Comparison of ENCODE assay signal across 11 cellular contexts in genomic region chr11:2987881-2988280, GRCh38. TPM values are rescaled to one million over a fixed set of nuclear protein-coding genes. Genes with fewer than 3 reads are reported as not detected.
DNase-seq lines count a peak whose midpoint lies in the region; ATAC-seq, FAIRE-seq and TF ChIP-seq lines count a peak whose summit lies in the region.
"Had no signal": no experiment of that assay in that cellular context is flagged by ENCODE, and none has a peak within 500 bp of the region (broad histone marks: within the 10 kb centered on the region; RNA-seq: fewer than 3 reads in every experiment).

No MANE protein-coding gene starts in this region.

- no peak for TF ChIP-seq POLR2A in A549 (IDR thresholded peaks at IDR 0.05; ENCODE audit: low read length)
- TF ChIP-seq POLR2A in Peyer's patch (IDR thresholded peaks at IDR 0.05): no peak
- no peak for TF ChIP-seq POLR2A in K562 (conservative IDR thresholded peaks at IDR 0.05)

- intact Hi-C loops in K562 (cut with micrococcal nuclease): no loop called here

- H4K20me1 ChIP-seq in K562 (replicated peaks; ENCODE audit: control insufficient read depth, insufficient read depth, low read length): peaks cover 46% of the 10 kb centered on the region

- no peaks in the 10 kb centered on the region for H3K36me3 ChIP-seq in Peyer's patch
- peaks cover 63% of the 10 kb centered on the region for H3K36me3 ChIP-seq in K562 (ENCODE audit: control insufficient read depth, insufficient read depth, low read length)
- peaks cover 16% of the 10 kb centered on the region for H3K36me3 ChIP-seq in HAP-1 (replicated peaks)
- H3K36me3 ChIP-seq: left ventricle myocardium inferior had no signal

- peaks cover 94% of the 10 kb centered on the region for H3K79me2 ChIP-seq in K562 (ENCODE audit: control insufficient read depth, insufficient read depth, low read length)

- peak overlapping the region in 1 of 2 experiments; percentile 78; a peak in 2 of 4 replicates for H3K9ac ChIP-seq in K562 (ENCODE audit: insufficient read depth in 1 of 2, low read depth in 2 of 2, low read length in 2 of 2)

- TF ChIP-seq EP300 in A549 (IDR thresholded peaks at IDR 0.05): no peak
- TF ChIP-seq EP300 in K562 (IDR thresholded peaks at IDR 0.05; ENCODE audit: low read length): no peak

- BruUV-seq in K562 (replicated peaks; lab: Mats Ljungman, UMichigan): no TSS peak

- TF ChIP-seq CTCF in A549 (IDR thresholded peaks at IDR 0.05): no peak
- no peak for TF ChIP-seq CTCF in Peyer's patch (IDR thresholded peaks at IDR 0.05)
- no peak for TF ChIP-seq CTCF in K562 (IDR thresholded peaks at IDR 0.05 in 2 of 3, conservative IDR thresholded peaks at IDR 0.05 in 1 of 3; ENCODE audit: insufficient read depth in 2 of 3, low read depth in 1 of 3, low read length in 3 of 3)

- 72% methylated on average over 5 of the region's 5 CpGs for WGBS in A549 (ENCODE audit: missing lambda C conversion rate)
- 47% methylated on average over 5 of the region's 5 CpGs for WGBS in K562 (ENCODE audit: insufficient coverage, low coverage, missing lambda C conversion rate)

- FAIRE-seq in A549 (lab: Jason Lieb, UNC): no peak
- no peak for FAIRE-seq in K562 (lab: Jason Lieb, UNC)
- FAIRE-seq: H54 had no signal

- ATAC-seq in A549: no peak
- ATAC-seq in K562: no peak
- ATAC-seq in naive B cell (ENCODE audit: low read depth in 2 of 2): no peak
- no peak for ATAC-seq in HG02884 (IDR thresholded peaks at IDR 0.05; ENCODE audit: unreplicated experiment)
- ATAC-seq in GM19351 (IDR thresholded peaks at IDR 0.05; ENCODE audit: unreplicated experiment): no peak

- H3K4me3 ChIP-seq in A549 (no peak overlapping the region), Peyer's patch (peak overlapping the region in 3 of 4 donors; percentile 21 to 98 (median 90)), K562 (no peak overlapping the region), HAP-1 (no peak overlapping the region)

- peaks cover 2% of the 10 kb centered on the region for H3K9me1 ChIP-seq in K562 (ENCODE audit: control insufficient read depth, insufficient read depth, low read length)

- peaks cover 40 to 72% (median 69%) of the 10 kb centered on the region in 3 donors for H3K4me1 Mint-ChIP-seq in naive B cell

- no peaks in the 10 kb centered on the region for H3K9me3 ChIP-seq in A549
- no peaks in the 10 kb centered on the region for H3K9me3 ChIP-seq in Peyer's patch
- H3K9me3 ChIP-seq in K562 (replicated peaks; ENCODE audit: control insufficient read depth, insufficient read depth, low read depth, low read length): no peaks in the 10 kb centered on the region
- H3K9me3 ChIP-seq in HAP-1: no peaks in the 10 kb centered on the region
- H3K9me3 ChIP-seq: left ventricle myocardium inferior had no signal

- peaks cover 4 to 7% of the 10 kb centered on the region in 2 donors for H3K36me3 Mint-ChIP-seq in naive B cell

- H3K27ac ChIP-seq in A549 (peak overlapping the region in 1 of 2 experiments; percentile 50; a peak in 4 of 6 replicates), Peyer's patch (peak overlapping the region; percentile 98 to 99 (median 98)), K562 (ENCODE audit: extremely low read depth, low read depth, low read length) (peak overlapping the region; percentile 61; the same call in 2 of the 3 replicates)
- H3K27ac ChIP-seq: left ventricle myocardium inferior had no signal

- H3K4me2 ChIP-seq in A549 (peak overlapping the region; percentile 96), K562 (ENCODE audit: insufficient read depth, low read length) (peak overlapping the region; percentile 93)

- CTCF ChIA-PET in A549 (lab: Yijun Ruan, JAX): interaction anchor here (1.0 to 2.5 kb wide), 4 partner anchors 10 to 104 kb away, joined by 4 to 10 read pairs (median 4); no protein-coding TSS in a partner anchor
- CTCF ChIA-PET in K562 (lab: Yijun Ruan, JAX; ENCODE audit: low intra/inter-chr PET ratio): no interaction called here

- H3K9me3 Mint-ChIP-seq in naive B cell: no peaks in the 10 kb centered on the region

- TF ChIP-seq RAD21 in A549 (conservative IDR thresholded peaks at IDR 0.05 in 1 of 2, IDR thresholded peaks at IDR 0.05 in 1 of 2): no peak
- no peak for TF ChIP-seq RAD21 in K562 (CRISPR knock-in tag; conservative IDR thresholded peaks at IDR 0.05 in 1 of 2, IDR thresholded peaks at IDR 0.05 in 1 of 2)

- POLR2A ChIA-PET in A549 (lab: Yijun Ruan, JAX): no interaction called here
- POLR2A ChIA-PET in K562 (lab: Yijun Ruan, JAX): interaction anchor here (1.9 kb wide), 1 partner anchor 12 kb away, joined by 5 read pairs; no protein-coding TSS in a partner anchor

- H3K27ac Mint-ChIP-seq in naive B cell: peak overlapping the region in 4 of 6 donors; percentile 9 to 75 (median 55)

- H3K4me3 Mint-ChIP-seq in naive B cell: peak overlapping the region in 7 of 8 donors; percentile 1 to 96 (median 19)

- H2AFZ ChIP-seq in K562 (ENCODE audit: low read depth, low read length): no peak overlapping the region

- in situ Hi-C loops in K562 (cut with MboI) (no loop called here), HAP-1 (cut with MboI; ENCODE audit: low sequenced_read_pairs) (no loop called here)

- H3K27me3 ChIP-seq in Peyer's patch: no peaks in the 10 kb centered on the region
- no peaks in the 10 kb centered on the region for H3K27me3 ChIP-seq in K562 (ENCODE audit: control insufficient read depth in 2 of 2, insufficient read depth in 2 of 2, low read length in 2 of 2)
- no peaks in the 10 kb centered on the region for H3K27me3 ChIP-seq in HAP-1 (ENCODE audit: low read depth)

- DNase-seq in A549 (ENCODE audit: low read depth in 1 of 2, low spot score in 1 of 2) (no peak), Peyer's patch (no peak), K562 (ENCODE audit: extremely low read depth in 1 of 4, low spot score in 3 of 4) (no peak), naive B cell (no peak), SIG-M5 treated with dmso at 0.1 percent for 504 hours (lab: John Stamatoyannopoulos, UW; ENCODE audit: unreplicated experiment) (no peak), HAP-1 (ENCODE audit: low spot score in 2 of 2) (no peak)
- DNase-seq: left ventricle myocardium inferior, NCI-H1930 had no signal

- H3K4me1 ChIP-seq in A549 (peaks cover 26% of the 10 kb centered on the region), Peyer's patch (peaks cover 3 to 45% (median 11%) of the 10 kb centered on the region in 4 donors), K562 (replicated peaks in 1 of 2; ENCODE audit: control insufficient read depth in 2 of 2, insufficient read depth in 2 of 2, low read length in 2 of 2) (peaks cover 6 to 10% of the 10 kb centered on the region in 2 experiments; a peak in 4 of 5 replicates), HAP-1 (peaks cover 12% of the 10 kb centered on the region)

- H3K27me3 Mint-ChIP-seq in naive B cell: no peaks in the 10 kb centered on the region

RNA-seq across cellular contexts. Expression of gene NAP1L4, which starts 4.2 kb away (rescaled TPM):
- polyA plus RNA-seq in A549 (2011; rRNA removed) (128 and 148 TPM in 2 replicates), A549 (2017; fragmentation: RNase III; extraction: RNeasy Plus Mini Kit Qiagen cat#74134 plus additional on column Dnase treatment) (129 to 134 TPM (median 132 TPM) in 3 replicates), K562 (2011; rRNA removed) (145 and 176 TPM in 2 replicates), K562 (2014; fragmentation: Illumina TruSeq; extraction: Trizol) (154 and 184 TPM in 2 replicates), K562 (2014; fragmentation: Nextera tagmentation; extraction: Ambion mirVana) (10 to 100 TPM; 34.1 to 50.7 TPM), K562 (2014; rRNA removed) (221 and 244 TPM in 2 replicates), naive B cell (ENCODE audit: low read depth in 6 of 6) (10 to 100 TPM; 57.8 to 78.2 (median 65.1) TPM)
- 73.9 and 95.8 TPM in 2 replicates for polyA plus RNA-seq in A549 (2012; cell fraction: cytosol; rRNA removed)
- 97.5 and 143 TPM in 2 replicates for polyA plus RNA-seq in A549 (2012; cell fraction: nucleus; rRNA removed)
- polyA minus RNA-seq in A549 (2011; rRNA and poly(A)+ RNA removed): 52.9 and 61.4 TPM in 2 replicates
- total RNA-seq in Peyer's patch (100 to 1,000 TPM in 3 of 4 donors, 10 to 100 TPM in 1; 87.6 to 177 (median 119) TPM), K562 (2014; rRNA removed) (217 and 237 TPM in 2 replicates), K562 (2014; rRNA removed; fragmentation: Illumina TruSeq; extraction: Trizol) (179 and 210 TPM in 2 replicates), K562 (2015; rRNA removed; fragmentation: Illumina TruSeq; extraction: Trizol) (145 and 153 TPM in 2 replicates), K562 (2021) (167 and 180 TPM in 2 replicates)
- total RNA-seq in K562 (2011; cell fraction: chromatin; rRNA removed; ENCODE audit: low replicate concordance): 200 and 559 TPM in 2 replicates
- 89.9 and 105 TPM in 2 replicates for total RNA-seq in K562 (2011; cell fraction: nucleolus; rRNA removed)
- total RNA-seq in K562 (2011; cell fraction: nucleoplasm; rRNA removed): 185 and 193 TPM in 2 replicates
- polyA plus RNA-seq in K562 (2011; cell fraction: cytosol; rRNA removed): 72.7 and 90.0 TPM in 2 replicates
- polyA plus RNA-seq in K562 (2011; cell fraction: nucleus; rRNA removed): 166 and 223 TPM in 2 replicates
- 103 and 135 TPM in 2 replicates for polyA plus RNA-seq in K562 (2012)
- 207 and 232 TPM in 2 replicates for polyA minus RNA-seq in K562 (2011; rRNA and poly(A)+ RNA removed)
- polyA minus RNA-seq in K562 (2011; cell fraction: cytosol; rRNA and poly(A)+ RNA removed): 66.1 and 67.2 TPM in 2 replicates
- 76.3 and 166 TPM in 2 replicates for polyA minus RNA-seq in K562 (2011; cell fraction: nucleus; rRNA and poly(A)+ RNA removed)

RNA-seq across cellular contexts. Expression of gene PHLDA2, which starts 58.7 kb away (rescaled TPM):
- polyA plus RNA-seq in A549 (2011; rRNA removed): 6.3 and 7.0 TPM in 2 replicates
- polyA plus RNA-seq in A549 (2012; cell fraction: cytosol; rRNA removed): 80.1 and 91.2 TPM in 2 replicates
- polyA plus RNA-seq in A549 (2012; cell fraction: nucleus; rRNA removed): 68.3 and 133 TPM in 2 replicates
- 43.6 to 49.6 TPM (median 47.6 TPM) in 3 replicates for polyA plus RNA-seq in A549 (2017; fragmentation: RNase III; extraction: RNeasy Plus Mini Kit Qiagen cat#74134 plus additional on column Dnase treatment)
- 3.6 and 5.5 TPM in 2 replicates for polyA minus RNA-seq in A549 (2011; rRNA and poly(A)+ RNA removed)
- 1 to 10 TPM in 3 of 4 donors, not detected in 1; 4.1 to 6.4 (median 4.9) TPM for total RNA-seq in Peyer's patch
- 3.2 and 7.8 TPM in 2 replicates for total RNA-seq in K562 (2011; cell fraction: chromatin; rRNA removed; ENCODE audit: low replicate concordance)
- total RNA-seq in K562 (2011; cell fraction: nucleolus; rRNA removed): 13.6 and 14.7 TPM in 2 replicates
- 5.4 and 5.7 TPM in 2 replicates for total RNA-seq in K562 (2011; cell fraction: nucleoplasm; rRNA removed)
- total RNA-seq in K562 (2014; rRNA removed): 14.8 and 26.2 TPM in 2 replicates
- 0.70 and 0.76 TPM in 2 replicates for total RNA-seq in K562 (2014; rRNA removed; fragmentation: Illumina TruSeq; extraction: Trizol)
- total RNA-seq in K562 (2015; rRNA removed; fragmentation: Illumina TruSeq; extraction: Trizol): 5.7 and 6.3 TPM in 2 replicates
- 42.4 and 43.2 TPM in 2 replicates for total RNA-seq in K562 (2021)
- polyA plus RNA-seq in K562 (2011; rRNA removed): 4.7 and 4.9 TPM in 2 replicates
- polyA plus RNA-seq in K562 (2011; cell fraction: cytosol; rRNA removed): 19.3 and 101 TPM in 2 replicates
- 10.5 and 21.0 TPM in 2 replicates for polyA plus RNA-seq in K562 (2011; cell fraction: nucleus; rRNA removed)
- polyA plus RNA-seq in K562 (2012): 26.8 and 31.0 TPM in 2 replicates
- polyA plus RNA-seq in K562 (2014; fragmentation: Illumina TruSeq; extraction: Trizol): 4.0 and 24.8 TPM in 2 replicates
- under 1 TPM; 0.43 to 0.87 TPM for polyA plus RNA-seq in K562 (2014; fragmentation: Nextera tagmentation; extraction: Ambion mirVana)
- polyA plus RNA-seq in K562 (2014; rRNA removed): 33.6 and 37.8 TPM in 2 replicates
- polyA minus RNA-seq in K562 (2011; rRNA and poly(A)+ RNA removed): 0.84 and 1.1 TPM in 2 replicates
- 14.8 and 27.2 TPM in 2 replicates for polyA minus RNA-seq in K562 (2011; cell fraction: cytosol; rRNA and poly(A)+ RNA removed)
- 11.8 and 14.1 TPM in 2 replicates for polyA minus RNA-seq in K562 (2011; cell fraction: nucleus; rRNA and poly(A)+ RNA removed)
- not detected for polyA plus RNA-seq in naive B cell (ENCODE audit: low read depth in 6 of 6)
- total RNA-seq: left ventricle myocardium inferior had no signal

Comparison
In these comparisons a context has a peak if more than half of its experiments do, and no peak if none do; other contexts are left out.
1. H3K4me3 ChIP-seq: peak in Peyer's patch (3 of 4); none in A549 (single experiment), K562 (single experiment) and HAP-1 (single experiment).